In the genomic region with DNA sequence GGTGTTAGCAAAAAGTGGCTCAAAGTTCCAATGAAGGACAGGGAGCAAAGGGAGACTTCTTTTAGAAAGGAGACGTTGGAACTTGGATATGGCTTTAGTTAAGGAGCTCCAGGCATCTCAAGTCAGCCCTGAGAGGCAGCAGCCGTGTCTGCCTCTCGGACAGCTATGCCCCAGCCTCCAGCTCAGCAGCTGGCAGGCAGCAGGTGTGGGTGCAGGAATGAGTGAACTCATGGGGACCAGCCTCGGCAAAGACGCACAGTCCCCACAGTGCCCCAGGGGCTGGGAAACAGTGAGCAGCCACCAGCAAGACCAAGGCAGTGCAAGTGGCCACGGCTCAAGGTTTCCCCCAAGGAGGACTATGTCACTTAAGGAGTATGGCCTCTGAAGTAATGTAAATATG, we compare ENCODE assay signal across 12 cellular contexts. TPM values are rescaled to one million over a fixed set of nuclear protein-coding genes. Genes with fewer than 3 reads are reported as not detected.
DNase-seq lines count a peak whose midpoint lies in the region; ATAC-seq and TF ChIP-seq lines count a peak whose summit lies in the region.
"Had no signal": no experiment of that assay in that cellular context is flagged by ENCODE, and none has a peak within 500 bp of the region (broad histone marks: within the 10 kb centered on the region; RNA-seq: fewer than 3 reads in every experiment).

No MANE protein-coding gene starts in this region.

- peaks cover 0 to 3% (median 0%) of the 10 kb centered on the region in 8 donors for H3K9me3 Mint-ChIP-seq in CD4-positive, alpha-beta memory T cell
- no peaks in the 10 kb centered on the region for H3K9me3 Mint-ChIP-seq in immature natural killer cell
- no peaks in the 10 kb centered on the region for H3K9me3 Mint-ChIP-seq in activated T-helper 17 cell treated with anti-CD3 and anti-CD28 coated beads, Interleukin-2, amount 50 U/mL, for 72 hours
- H3K9me3 Mint-ChIP-seq: activated naive CD4-positive, alpha-beta T cell treated with anti-CD3 and anti-CD28 coated beads, Interleukin-2, amount 50 U/mL, for 72 hours had no signal

- TF ChIP-seq EP300 in sigmoid colon (IDR thresholded peaks at IDR 0.05), result no peak

- no peaks in the 10 kb centered on the region for H3K27me3 ChIP-seq in CD4-positive, alpha-beta memory T cell (ENCODE audit: insufficient read depth, low read length)
- H3K27me3 ChIP-seq in sigmoid colon, result no peaks in the 10 kb centered on the region
- H3K27me3 ChIP-seq in esophagus squamous epithelium, result peaks cover 0 to 40% (median 0%) of the 10 kb centered on the region in 4 donors
- no peaks in the 10 kb centered on the region for H3K27me3 ChIP-seq in aorta (ENCODE audit: control insufficient read depth in 1 of 2, insufficient read depth in 2 of 2, low read length in 1 of 2)

- H3K4me3 ChIP-seq in CD4-positive, alpha-beta memory T cell (ENCODE audit: low read length in 2 of 2), result no peak overlapping the region
- no peak overlapping the region for H3K4me3 ChIP-seq in sigmoid colon
- no peak overlapping the region for H3K4me3 ChIP-seq in esophagus squamous epithelium
- H3K4me3 ChIP-seq in aorta (ENCODE audit: low read length in 2 of 2), result no peak overlapping the region

- H3K9me3 ChIP-seq in CD4-positive, alpha-beta memory T cell (ENCODE audit: control insufficient read depth in 1 of 2, low read length in 2 of 2), result no peaks in the 10 kb centered on the region
- H3K9me3 ChIP-seq in sigmoid colon (no peaks in the 10 kb centered on the region), esophagus squamous epithelium (no peaks in the 10 kb centered on the region), aorta (ENCODE audit: control insufficient read depth, low read length) (no peaks in the 10 kb centered on the region)

- DNase-seq in CD4-positive, alpha-beta memory T cell, result no peak
- DNase-seq in NCI-H69 (lab: John Stamatoyannopoulos, UW), result peak; percentile 16
- no peak for DNase-seq in immature natural killer cell
- DNase-seq in sigmoid colon, result no peak
- DNase-seq in esophagus squamous epithelium (lab: John Stamatoyannopoulos, UW), result no peak
- DNase-seq in aorta, result no peak
- DNase-seq: cortex of kidney, GOT3, NCI-H345 had no signal

- H3K27ac Mint-ChIP-seq in CD4-positive, alpha-beta memory T cell, result peak overlapping the region in 1 of 7 donors; percentile 51
- H3K27ac Mint-ChIP-seq in immature natural killer cell, result peak overlapping the region in 2 of 6 donors; percentile 58 to 69
- H3K27ac Mint-ChIP-seq in activated T-helper 17 cell treated with anti-CD3 and anti-CD28 coated beads, Interleukin-2, amount 50 U/mL, for 72 hours, result no peak overlapping the region
- H3K27ac Mint-ChIP-seq: activated naive CD4-positive, alpha-beta T cell treated with anti-CD3 and anti-CD28 coated beads, Interleukin-2, amount 50 U/mL, for 72 hours had no signal

- CTCF ChIA-PET in CD4-positive, alpha-beta memory T cell (lab: Charles Lee; ENCODE audit: partially characterized antibody), result interaction anchor here (1.2 kb wide), 1 partner anchor 119 kb away, joined by 3 read pairs; no protein-coding TSS in a partner anchor

- H3K36me3 ChIP-seq in CD4-positive, alpha-beta memory T cell (ENCODE audit: insufficient read depth, low read length), result no peaks in the 10 kb centered on the region
- no peaks in the 10 kb centered on the region for H3K36me3 ChIP-seq in sigmoid colon
- H3K36me3 ChIP-seq in esophagus squamous epithelium, result no peaks in the 10 kb centered on the region
- H3K36me3 ChIP-seq in aorta (ENCODE audit: control insufficient read depth in 1 of 2, insufficient read depth in 2 of 2, low read length in 1 of 2), result no peaks in the 10 kb centered on the region

- no peak for ATAC-seq in activated T-helper 17 cell treated with anti-CD3 and anti-CD28 coated beads, Interleukin-2, amount 50 U/mL, for 72 hours (replicated peaks)
- ATAC-seq in aorta (ENCODE audit: low FRiP score), result no peak
- ATAC-seq: activated naive CD4-positive, alpha-beta T cell treated with anti-CD3 and anti-CD28 coated beads, Interleukin-2, amount 50 U/mL, for 72 hours had no signal

- peaks cover 14 to 24% of the 10 kb centered on the region in 2 donors for H3K27me3 Mint-ChIP-seq in CD4-positive, alpha-beta memory T cell
- H3K27me3 Mint-ChIP-seq in immature natural killer cell (ENCODE audit: low read depth in 3 of 3), result peaks cover 9 to 22% (median 14%) of the 10 kb centered on the region in 3 donors
- H3K27me3 Mint-ChIP-seq in activated T-helper 17 cell treated with anti-CD3 and anti-CD28 coated beads, Interleukin-2, amount 50 U/mL, for 72 hours, result peaks cover 21% of the 10 kb centered on the region

- peaks cover 8 to 33% (median 18%) of the 10 kb centered on the region in 4 donors for H3K4me1 Mint-ChIP-seq in CD4-positive, alpha-beta memory T cell
- peaks cover 18 to 24% of the 10 kb centered on the region in 2 donors for H3K4me1 Mint-ChIP-seq in immature natural killer cell
- H3K4me1 Mint-ChIP-seq in activated T-helper 17 cell treated with anti-CD3 and anti-CD28 coated beads, Interleukin-2, amount 50 U/mL, for 72 hours, result no peaks in the 10 kb centered on the region

- H3K4me3 Mint-ChIP-seq in CD4-positive, alpha-beta memory T cell, result peak overlapping the region; percentile 18 to 86 (median 83)
- peak overlapping the region; percentile 30 to 84 (median 60) for H3K4me3 Mint-ChIP-seq in immature natural killer cell
- H3K4me3 Mint-ChIP-seq in activated T-helper 17 cell treated with anti-CD3 and anti-CD28 coated beads, Interleukin-2, amount 50 U/mL, for 72 hours, result no peak overlapping the region

- no peak for TF ChIP-seq CTCF in sigmoid colon (IDR thresholded peaks at IDR 0.05)
- no peak for TF ChIP-seq CTCF in esophagus squamous epithelium (IDR thresholded peaks at IDR 0.05)

- H3K36me3 Mint-ChIP-seq in CD4-positive, alpha-beta memory T cell, result peaks cover 0 to 4% of the 10 kb centered on the region in 2 donors
- H3K36me3 Mint-ChIP-seq in immature natural killer cell, result peaks cover 0 to 5% (median 0%) of the 10 kb centered on the region in 3 donors
- H3K36me3 Mint-ChIP-seq in activated T-helper 17 cell treated with anti-CD3 and anti-CD28 coated beads, Interleukin-2, amount 50 U/mL, for 72 hours (ENCODE audit: low read depth), result no peaks in the 10 kb centered on the region
- H3K36me3 Mint-ChIP-seq: activated naive CD4-positive, alpha-beta T cell treated with anti-CD3 and anti-CD28 coated beads, Interleukin-2, amount 50 U/mL, for 72 hours had no signal

- H3K27ac ChIP-seq in CD4-positive, alpha-beta memory T cell (ENCODE audit: low read depth, low read length), result no peak overlapping the region
- peak overlapping the region in 3 of 4 donors; percentile 75 to 87 (median 80) for H3K27ac ChIP-seq in sigmoid colon
- peak overlapping the region in 2 of 4 donors; percentile 39 to 87 for H3K27ac ChIP-seq in esophagus squamous epithelium
- H3K27ac ChIP-seq in aorta (ENCODE audit: low read depth in 1 of 2, low read length in 2 of 2), result peak overlapping the region in 1 of 2 donors; percentile 78

- intact Hi-C loops in CD4-positive, alpha-beta memory T cell (cut with micrococcal nuclease), result no loop called here
- intact Hi-C loops in sigmoid colon (cut with DNase I) (loop anchor here (2.0 kb wide), 1 partner anchor 119 kb away; no protein-coding TSS in a partner anchor), esophagus squamous epithelium (cut with DNase I) (no loop called here), aorta (cut with DNase I) (loop anchor here in 1 of 2 donors (5.0 kb wide), 2 partner anchors 33 to 37 kb away; a partner anchor contains a TSS)

- peaks cover 6% of the 10 kb centered on the region for H3K4me1 ChIP-seq in CD4-positive, alpha-beta memory T cell (ENCODE audit: insufficient read depth, low read length)
- H3K4me1 ChIP-seq in sigmoid colon, result peaks cover 0 to 36% (median 21%) of the 10 kb centered on the region in 4 donors
- H3K4me1 ChIP-seq in esophagus squamous epithelium, result peaks cover 0 to 36% (median 5%) of the 10 kb centered on the region in 3 donors
- H3K4me1 ChIP-seq in aorta (ENCODE audit: control insufficient read depth in 1 of 2, insufficient read depth in 2 of 2, low read length in 2 of 2), result peaks cover 0 to 4% of the 10 kb centered on the region in 2 donors

- POLR2A ChIA-PET in CD4-positive, alpha-beta memory T cell (lab: Charles Lee; ENCODE audit: partially characterized antibody), result interaction anchor here (1.6 kb wide), 1 partner anchor 22 kb away, joined by 5 read pairs; no protein-coding TSS in a partner anchor

- 36 to 69% methylated on average over 6 of the region's 6 CpGs for WGBS in sigmoid colon, 2 donors
- WGBS in esophagus squamous epithelium, 2 donors, result 67 to 73% methylated on average over 2 to 4 of the region's 6 CpGs
- WGBS in aorta, 2 donors, result 20 to 42% methylated on average over 6 of the region's 6 CpGs

- TF ChIP-seq POLR2A in sigmoid colon (IDR thresholded peaks at IDR 0.05) (no peak), esophagus squamous epithelium (IDR thresholded peaks at IDR 0.05) (no peak)

RNA-seq across cellular contexts. Expression of a gene that starts 1.6 kb away (rescaled TPM):
- 100 to 1,000 TPM; 114 to 119 TPM for total RNA-seq in CD4-positive, alpha-beta memory T cell
- 100 to 1,000 TPM in 1 of 2 donors, 10 to 100 TPM in 1; 88.0 to 198 TPM for polyA plus RNA-seq in CD4-positive, alpha-beta memory T cell
- polyA plus RNA-seq in immature natural killer cell (100 to 1,000 TPM in 1 of 3 donors, 10 to 100 TPM in 2; 62.5 to 137 (median 80.0) TPM), sigmoid colon (10 to 100 TPM; 42.0 to 73.8 (median 63.3) TPM), aorta (100 to 1,000 TPM; 100 to 105 TPM)
- total RNA-seq in sigmoid colon (100 to 1,000 TPM; 112 to 185 (median 136) TPM), esophagus squamous epithelium (100 to 1,000 TPM in 2 of 4 donors, 10 to 100 TPM in 2; 84.9 to 152 (median 120) TPM), aorta (100 to 1,000 TPM; 234 to 348 TPM)
- 100 to 1,000 TPM; 271 to 319 TPM for total RNA-seq in activated T-helper 17 cell treated with anti-CD3 and anti-CD28 coated beads, Interleukin-2, amount 50 U/mL, for 72 hours

RNA-seq across cellular contexts. Expression of a gene that starts 35.2 kb away (rescaled TPM):
- total RNA-seq in CD4-positive, alpha-beta memory T cell, result not detected
- not detected for polyA plus RNA-seq in CD4-positive, alpha-beta memory T cell
- polyA plus RNA-seq in immature natural killer cell (not detected), sigmoid colon (10 to 100 TPM; 34.4 to 48.8 (median 38.4) TPM), aorta (10 to 100 TPM; 11.1 to 22.3 TPM)
- total RNA-seq in sigmoid colon (1 to 10 TPM in 1 of 4 donors, under 1 TPM in 3; 0.33 to 2.8 (median 0.45) TPM), esophagus squamous epithelium (10 to 100 TPM in 1 of 4 donors, 1 to 10 TPM in 3; 2.0 to 11.1 (median 6.4) TPM), aorta (1 to 10 TPM; 3.7 to 4.5 TPM)
- 1 to 10 TPM in 1 of 2 donors, under 1 TPM in 1; 0.43 to 2.5 TPM for total RNA-seq in activated T-helper 17 cell treated with anti-CD3 and anti-CD28 coated beads, Interleukin-2, amount 50 U/mL, for 72 hours
- total RNA-seq: G401 had no signal

RNA-seq across cellular contexts. Expression of a gene that starts 59.4 kb away (rescaled TPM):
- not detected for total RNA-seq in CD4-positive, alpha-beta memory T cell
- polyA plus RNA-seq in CD4-positive, alpha-beta memory T cell, result not detected
- not detected for polyA plus RNA-seq in immature natural killer cell
- total RNA-seq in sigmoid colon, result not detected
- polyA plus RNA-seq in sigmoid colon, result not detected
- not detected for total RNA-seq in esophagus squamous epithelium
- total RNA-seq in activated T-helper 17 cell treated with anti-CD3 and anti-CD28 coated beads, Interleukin-2, amount 50 U/mL, for 72 hours, result not detected
- total RNA-seq in aorta, result not detected
- not detected for polyA plus RNA-seq in aorta
- total RNA-seq: activated naive CD4-positive, alpha-beta T cell treated with anti-CD3 and anti-CD28 coated beads, Interleukin-2, amount 50 U/mL, for 72 hours; G401 had no signal
